ENCODE assay signal across 15 cellular contexts in the genomic region with DNA sequence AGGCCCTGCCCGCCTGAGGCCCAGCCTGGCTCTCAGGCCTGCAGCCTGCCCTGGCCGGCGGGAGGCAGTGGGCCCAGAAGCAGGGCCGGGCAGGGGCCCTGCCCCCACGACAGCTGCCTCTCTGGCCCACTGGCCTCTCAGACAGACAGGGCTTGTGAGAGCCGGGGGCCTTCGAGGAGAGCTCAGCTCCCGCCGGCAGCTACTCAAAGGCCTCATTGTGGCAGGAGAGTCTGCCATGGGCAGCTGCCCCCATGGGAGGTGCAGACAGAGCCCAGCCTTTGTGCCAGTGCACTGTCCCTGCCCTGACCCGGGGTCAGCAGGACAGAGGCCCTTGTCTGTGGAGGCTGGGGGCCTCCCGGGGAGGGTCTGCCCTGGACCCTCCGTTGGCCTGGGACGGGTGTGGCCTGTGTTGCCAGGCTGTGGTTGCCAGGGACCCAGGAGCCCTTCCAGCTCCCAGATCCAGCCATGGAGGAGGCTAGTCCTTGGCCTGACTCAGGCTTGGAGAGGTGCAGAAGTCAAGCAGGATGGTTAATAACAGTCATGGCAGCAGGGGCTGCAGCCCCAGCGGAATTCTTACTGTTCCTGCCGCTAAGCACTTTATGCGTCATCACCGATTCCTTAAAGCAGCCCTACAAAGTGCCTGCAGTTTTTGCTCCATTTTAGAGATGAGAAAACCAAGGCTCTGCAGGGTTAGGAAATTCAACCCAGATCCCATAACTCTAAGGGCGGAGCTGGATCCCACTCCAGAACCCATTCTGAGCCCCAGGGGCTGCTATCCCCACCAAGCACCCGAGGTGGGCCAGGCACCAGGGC.
DNase-seq lines count a peak whose midpoint lies in the region; ATAC-seq and TF ChIP-seq lines count a peak whose summit lies in the region.
"Had no signal": no experiment of that assay in that cellular context is flagged by ENCODE, and none has a peak within 500 bp of the region (broad histone marks: within the 10 kb centered on the region; RNA-seq: fewer than 3 reads in every experiment).

No MANE protein-coding gene starts in this region.

- no peaks in the 10 kb centered on the region for H3K9me3 ChIP-seq in WERI-Rb-1 (ENCODE audit: severe bottlenecking)
- H3K9me3 ChIP-seq: body of pancreas had no signal

- ATAC-seq in GM18858 (IDR thresholded peaks at IDR 0.05; ENCODE audit: unreplicated experiment) (no peak), HG03175 (IDR thresholded peaks at IDR 0.05; ENCODE audit: unreplicated experiment) (no peak), HG03460 (IDR thresholded peaks at IDR 0.05; ENCODE audit: unreplicated experiment) (no peak)
- ATAC-seq: body of pancreas; stimulated activated naive CD8-positive, alpha-beta T cell treated with anti-CD3 and anti-CD28 coated beads, Interleukin-15, Interleukin-2, amounts not matched to agents 100 U/mL and 50 U/mL, for 24 hours had no signal

- H3K4me3 ChIP-seq in WERI-Rb-1 (ENCODE audit: low read depth, low read length): no peak overlapping the region
- H3K4me3 ChIP-seq: body of pancreas had no signal

- intact Hi-C loops in posterior cingulate gyrus (cut with DNase I): loop anchor here (2.0 kb wide), 1 partner anchor 53 kb away; no protein-coding TSS in a partner anchor

- H3K27ac ChIP-seq in WERI-Rb-1: peak overlapping the region; percentile 73
- H3K27ac ChIP-seq: body of pancreas, VCaP had no signal

- no peak for TF ChIP-seq CTCF in WERI-Rb-1 (IDR thresholded peaks at IDR 0.05; ENCODE audit: low read depth, low read length)

- H3K36me3 ChIP-seq in WERI-Rb-1: 0 out of 2 replicates have a peak, but pooled peaks cover 2% of the 10 kb centered on the region

- H3K27me3 ChIP-seq in WERI-Rb-1 (ENCODE audit: insufficient read depth, low read depth, severe bottlenecking): no peaks in the 10 kb centered on the region
- H3K27me3 ChIP-seq: body of pancreas had no signal

- DNase-seq in C1 segment of cervical spinal cord (lab: John Stamatoyannopoulos, UW) (peak in 13 of 14 donors; percentile 70 to 98 (median 88)), WERI-Rb-1 (peak; percentile 74), hippocampal formation (lab: John Stamatoyannopoulos, UW) (peak; percentile 95 to 96), posterior cingulate gyrus (peak; percentile 86 to 100 (median 94)), glomerular visceral epithelial cell (ENCODE audit: extremely low spot score) (no peak)
- DNase-seq: activated gamma-delta T cell; body of pancreas; effector memory CD4-positive, alpha-beta T cell; IMR-90; NCI-H510A treated with DMSO at 0.1 percent for 48 hours; stimulated activated naive CD8-positive, alpha-beta T cell treated with anti-CD3 and anti-CD28 coated beads, Interleukin-15, Interleukin-2, amounts not matched to agents 100 U/mL and 50 U/mL, for 24 hours had no signal
